In the genomic region with DNA sequence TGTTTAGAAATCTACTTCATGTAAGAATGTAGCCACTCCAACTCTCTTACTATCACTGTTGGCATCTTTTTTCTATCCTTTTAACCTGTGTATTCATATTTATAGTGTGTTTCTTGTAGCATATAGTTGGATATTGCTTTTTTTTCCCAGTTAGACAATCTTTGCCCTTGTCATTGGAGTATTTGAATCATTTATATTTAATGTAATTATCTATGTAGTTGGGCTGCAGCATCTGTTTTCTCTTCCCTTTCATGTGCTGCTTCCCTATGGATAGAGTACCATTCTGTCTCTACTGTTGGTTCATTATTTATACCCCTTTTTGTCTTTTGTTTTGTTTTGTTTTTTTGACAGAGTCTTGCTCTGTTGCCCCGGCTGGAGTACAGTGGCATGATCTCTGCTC, we compare ENCODE assay signal across 2 cellular contexts.
TF ChIP-seq lines count a peak whose summit lies in the region.

No MANE protein-coding gene starts in this region.

TF ChIP-seq in HEK293, 187 proteins besides CTCF, POLR2A, EP300 and RAD21:
- TF ChIP-seq KLF10 (tag by site-specific recombination; IDR thresholded peaks at IDR 0.05) = no peak
- peak; percentile 48 for TF ChIP-seq SETDB1 (IDR thresholded peaks at IDR 0.05; ENCODE audit: insufficient read length, low read length)

TF ChIP-seq in K562, 482 proteins besides CTCF, POLR2A, EP300 and RAD21:
- TF ChIP-seq HNRNPH1 (optimal IDR thresholded peaks at IDR 0.05; ENCODE audit: low read depth, low read length) = no peak
- peak; percentile 93 for TF ChIP-seq ZNF507 (tag; conservative IDR thresholded peaks at IDR 0.05)
